In genomic region chr18:8450013-8450412, GRCh38 we compare ENCODE assay signal across 12 cellular contexts.
A peak's percentile ranks its signal among the peaks of the same experiment; 100 is the strongest.
DNase-seq lines count a peak whose midpoint lies in the region; ATAC-seq and TF ChIP-seq lines count a peak whose summit lies in the region.
"Had no signal": no experiment of that assay in that cellular context is flagged by ENCODE, and none has a peak within 500 bp of the region (broad histone marks: within the 10 kb centered on the region; RNA-seq: fewer than 3 reads in every experiment).

No MANE protein-coding gene starts in this region.

- H3K4me1 Mint-ChIP-seq in immature natural killer cell = no peaks in the 10 kb centered on the region
- H3K4me1 Mint-ChIP-seq: activated naive CD8-positive, alpha-beta T cell treated with anti-CD3 and anti-CD28 coated beads, Interleukin-2, amount 10 ng/mL, durations not matched to agents 7 days and 5 days; CD4-positive, CD25-positive, alpha-beta regulatory T cell had no signal

- no peaks in the 10 kb centered on the region for H3K36me3 ChIP-seq in fibroblast of lung (ENCODE audit: control insufficient read depth, insufficient read depth, low read length)
- no peaks in the 10 kb centered on the region for H3K36me3 ChIP-seq in subcutaneous abdominal adipose tissue (ENCODE audit: control insufficient read depth in 5 of 5, insufficient read depth in 5 of 5, low read length in 5 of 5)
- H3K36me3 ChIP-seq: transverse colon had no signal

- peak; percentile 35 to 45 for TF ChIP-seq CTCF in fibroblast of lung (conservative IDR thresholded peaks at IDR 0.05 in 1 of 2, IDR thresholded peaks at IDR 0.05 in 1 of 2; ENCODE audit: low read depth in 1 of 2, low read length in 2 of 2)

- no peak overlapping the region for H3K4me3 Mint-ChIP-seq in immature natural killer cell
- H3K4me3 Mint-ChIP-seq: activated naive CD8-positive, alpha-beta T cell treated with anti-CD3 and anti-CD28 coated beads, Interleukin-2, amount 10 ng/mL, durations not matched to agents 7 days and 5 days; CD4-positive, CD25-positive, alpha-beta regulatory T cell had no signal

- H3K9me3 Mint-ChIP-seq in immature natural killer cell = peaks cover 0 to 5% (median 1%) of the 10 kb centered on the region in 6 donors
- H3K9me3 Mint-ChIP-seq: activated naive CD8-positive, alpha-beta T cell treated with anti-CD3 and anti-CD28 coated beads, Interleukin-2, amount 10 ng/mL, durations not matched to agents 7 days and 5 days had no signal

- no peak overlapping the region for H3K4me2 ChIP-seq in fibroblast of lung (ENCODE audit: extremely low read depth, insufficient read depth, low read length)

- H3K4me3 ChIP-seq in fibroblast of lung (replicated peaks in 1 of 4; ENCODE audit: control extremely low read depth in 1 of 4, insufficient read depth in 1 of 4, low read depth in 3 of 4, low read length in 4 of 4) (no peak overlapping the region), subcutaneous abdominal adipose tissue (ENCODE audit: low read depth in 1 of 5, low read length in 5 of 5) (no peak overlapping the region)
- H3K4me3 ChIP-seq: transverse colon had no signal

- no peaks in the 10 kb centered on the region for H3K36me3 Mint-ChIP-seq in immature natural killer cell
- H3K36me3 Mint-ChIP-seq: activated naive CD8-positive, alpha-beta T cell treated with anti-CD3 and anti-CD28 coated beads, Interleukin-2, amount 10 ng/mL, durations not matched to agents 7 days and 5 days; CD4-positive, CD25-positive, alpha-beta regulatory T cell had no signal

- H3K27me3 ChIP-seq in fibroblast of lung (ENCODE audit: control insufficient read depth, insufficient read depth, low read length) (no peaks in the 10 kb centered on the region), subcutaneous abdominal adipose tissue (ENCODE audit: control insufficient read depth in 5 of 5, insufficient read depth in 4 of 5, low read length in 5 of 5) (peaks cover 0 to 3% (median 0%) of the 10 kb centered on the region in 5 donors)
- H3K27me3 ChIP-seq: transverse colon had no signal

- no peak overlapping the region for H3K27ac Mint-ChIP-seq in immature natural killer cell
- H3K27ac Mint-ChIP-seq: activated naive CD8-positive, alpha-beta T cell treated with anti-CD3 and anti-CD28 coated beads, Interleukin-2, amount 10 ng/mL, durations not matched to agents 7 days and 5 days; CD4-positive, CD25-positive, alpha-beta regulatory T cell had no signal

- ATAC-seq in GM21447 (IDR thresholded peaks at IDR 0.05; ENCODE audit: unreplicated experiment) = no peak

- H3K27me3 Mint-ChIP-seq in immature natural killer cell (ENCODE audit: low read depth in 3 of 3) = peaks cover 2 to 19% (median 2%) of the 10 kb centered on the region in 3 donors

- H3K4me1 ChIP-seq in fibroblast of lung (ENCODE audit: control insufficient read depth, extremely low read depth, insufficient read depth, low read length) (no peaks in the 10 kb centered on the region), subcutaneous abdominal adipose tissue (ENCODE audit: control insufficient read depth in 5 of 5, insufficient read depth in 5 of 5, low read length in 5 of 5) (peaks cover 0 to 35% (median 3%) of the 10 kb centered on the region in 5 donors)
- H3K4me1 ChIP-seq: transverse colon had no signal

- no peaks in the 10 kb centered on the region for H4K20me1 ChIP-seq in fibroblast of lung (ENCODE audit: control insufficient read depth, extremely low read depth, insufficient read depth, low read length)

- H3K79me2 ChIP-seq in fibroblast of lung (ENCODE audit: control insufficient read depth, insufficient read depth, low read length) = no peaks in the 10 kb centered on the region

- H3K27ac ChIP-seq in fibroblast of lung (ENCODE audit: insufficient read depth, low read length) (no peak overlapping the region), subcutaneous abdominal adipose tissue (ENCODE audit: low read depth, low read length) (peak overlapping the region; percentile 38)
- H3K27ac ChIP-seq: transverse colon had no signal

- H3K9me3 ChIP-seq in fibroblast of lung (ENCODE audit: control insufficient read depth, insufficient read depth, low read depth, low read length) (no peaks in the 10 kb centered on the region), subcutaneous abdominal adipose tissue (ENCODE audit: control insufficient read depth in 5 of 5, low read length in 5 of 5) (no peaks in the 10 kb centered on the region)
- H3K9me3 ChIP-seq: transverse colon had no signal

- no peak overlapping the region for H2AFZ ChIP-seq in fibroblast of lung (ENCODE audit: low read length)

- H3K9ac ChIP-seq in fibroblast of lung (ENCODE audit: insufficient read depth, low read length) (no peak overlapping the region), subcutaneous abdominal adipose tissue (ENCODE audit: low read length in 5 of 5) (no peak overlapping the region)

- DNase-seq in NCI-H2196 (lab: John Stamatoyannopoulos, UW; ENCODE audit: unreplicated experiment) = peak; percentile 10
- no peak for DNase-seq in NCI-H2196 treated with DMSO at 0.1 percent for 48 hours (lab: John Stamatoyannopoulos, UW; ENCODE audit: unreplicated experiment)
- DNase-seq in NCI-H460 (ENCODE audit: extremely low read depth, low read depth) = peak; percentile 22
- no peak for DNase-seq in fibroblast of lung (ENCODE audit: low read depth in 2 of 2)
- DNase-seq in NCI-H2081 treated with DMSO at 0.1 percent for 48 hours (lab: John Stamatoyannopoulos, UW) = no peak
- DNase-seq in immature natural killer cell = no peak
- DNase-seq: activated naive CD8-positive, alpha-beta T cell treated with anti-CD3 and anti-CD28 coated beads, Interleukin-2, amount 10 ng/mL, durations not matched to agents 7 days and 5 days; CD4-positive, CD25-positive, alpha-beta regulatory T cell; KG1; transverse colon had no signal

Comparison
In these comparisons a context has a peak if more than half of its experiments do, and no peak if none do; other contexts are left out.
1. DNase-seq: peak in NCI-H2196 (single experiment) and NCI-H460 (single experiment); none in NCI-H2196 treated with DMSO at 0.1 percent for 48 hours (single experiment), fibroblast of lung (0 of 2), NCI-H2081 treated with DMSO at 0.1 percent for 48 hours (single experiment) and immature natural killer cell (0 of 3).